ENCODE assay signal across 1 cellular context in the genomic region with DNA sequence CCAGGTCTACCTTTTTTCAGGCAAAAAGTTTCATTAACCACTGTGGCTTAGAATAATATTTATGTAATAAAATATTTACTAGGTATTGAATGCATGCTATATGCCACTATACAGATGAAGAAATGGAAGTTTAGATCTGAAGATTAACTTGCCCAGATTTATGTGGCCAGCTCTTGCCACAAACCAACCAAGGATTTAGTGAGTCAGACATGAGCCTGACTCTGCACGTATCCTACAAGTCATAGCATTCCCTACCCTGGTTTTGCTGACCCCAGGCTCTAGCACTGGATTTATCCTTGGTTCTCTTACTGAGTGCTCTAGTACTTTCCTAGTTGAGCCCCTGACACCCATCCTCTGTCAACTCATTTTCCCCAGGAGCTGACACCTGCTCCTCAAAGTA.
TF ChIP-seq lines count a peak whose summit lies in the region.

No MANE protein-coding gene starts in this region.

TF ChIP-seq in IMR-90, 13 proteins besides CTCF, POLR2A, EP300 and RAD21:
- TF ChIP-seq NFE2L2 (IDR thresholded peaks at IDR 0.05; ENCODE audit: low read depth, low read length) (no peak), CEBPB (IDR thresholded peaks at IDR 0.05; ENCODE audit: low read depth, low read length) (no peak), CHD1 (IDR thresholded peaks at IDR 0.05; ENCODE audit: low read depth, low read length) (no peak), RCOR1 (IDR thresholded peaks at IDR 0.05; ENCODE audit: insufficient replicate concordance, low read length) (no peak)
